ENCODE assay signal across 9 cellular contexts in the genomic region with DNA sequence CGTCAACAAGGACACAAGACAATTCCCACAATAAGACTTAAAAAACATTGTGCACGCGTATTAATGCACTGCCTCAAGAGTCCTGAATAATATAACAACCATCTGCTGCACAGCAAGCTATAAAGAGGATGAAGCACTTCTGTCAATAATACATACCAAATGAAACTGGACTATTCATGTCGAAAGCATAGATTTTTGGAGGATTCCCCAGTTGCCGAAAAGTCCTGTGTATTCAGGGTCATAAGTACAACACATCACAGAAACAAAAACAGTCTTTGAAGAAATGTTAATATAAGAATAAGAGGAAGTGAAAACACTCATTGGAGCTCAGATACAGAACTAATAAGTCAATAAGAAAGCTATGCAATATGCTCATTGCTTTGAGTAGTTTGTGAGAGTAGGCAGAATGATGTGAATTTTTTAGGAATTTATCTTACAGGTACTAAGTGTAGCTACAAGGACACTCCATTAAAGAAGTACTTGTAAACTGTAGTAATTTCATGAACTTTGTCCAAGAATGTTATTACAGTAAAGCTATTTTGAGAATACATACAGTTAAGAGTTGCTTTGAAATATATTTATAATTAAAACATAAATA. TPM values are rescaled to one million over a fixed set of nuclear protein-coding genes. Genes with fewer than 3 reads are reported as not detected.
A peak's percentile ranks its signal among the peaks of the same experiment; 100 is the strongest.
DNase-seq lines count a peak whose midpoint lies in the region; ATAC-seq, FAIRE-seq and TF ChIP-seq lines count a peak whose summit lies in the region.
"Had no signal": no experiment of that assay in that cellular context is flagged by ENCODE, and none has a peak within 500 bp of the region (broad histone marks: within the 10 kb centered on the region; RNA-seq: fewer than 3 reads in every experiment).

No MANE protein-coding gene starts in this region.

- H3K9me3 ChIP-seq in psoas muscle = no peaks in the 10 kb centered on the region

- no peak overlapping the region for H3K27ac ChIP-seq in psoas muscle

- TF ChIP-seq CTCF in GM10266 (IDR thresholded peaks at IDR 0.05; ENCODE audit: control insufficient read depth, insufficient read depth, low read depth, missing control alignments) = no peak
- no peak for TF ChIP-seq CTCF in psoas muscle (IDR thresholded peaks at IDR 0.05)

- DNase-seq in GM10266 (ENCODE audit: extremely low spot score) (peak; percentile 44), cerebellum (ENCODE audit: low spot score) (peak; percentile 55), NCI-H510A treated with DMSO at 0.1 percent for 48 hours (lab: John Stamatoyannopoulos, UW) (no peak), psoas muscle (no peak), RCC 7860 (ENCODE audit: low spot score) (no peak), activated gamma-delta T cell (lab: John Stamatoyannopoulos, UW) (no peak)

- no peak for FAIRE-seq in RCC 7860 (lab: Jason Lieb, UNC)

- WGBS in psoas muscle, 3 donors = 76 to 81% (median 77%) methylated on average over 5 of the region's 5 CpGs

- intact Hi-C loops in psoas muscle (cut with DNase I) = no loop called here

- no peaks in the 10 kb centered on the region for H3K36me3 ChIP-seq in psoas muscle (ENCODE audit: insufficient read depth in 1 of 2, low read depth in 1 of 2)

- no peak overlapping the region for H3K4me3 ChIP-seq in psoas muscle
- H3K4me3 ChIP-seq: skin epidermis had no signal

- ATAC-seq in GM19467 (IDR thresholded peaks at IDR 0.05; ENCODE audit: unreplicated experiment) (peak; percentile 85), HG03457 (IDR thresholded peaks at IDR 0.05; ENCODE audit: unreplicated experiment) (peak; percentile 95), psoas muscle (no peak)

- H3K27me3 ChIP-seq in psoas muscle (ENCODE audit: insufficient read depth in 3 of 3, low read length in 2 of 3) = no peaks in the 10 kb centered on the region

- peaks cover 15% of the 10 kb centered on the region for H3K4me1 ChIP-seq in psoas muscle

RNA-seq across cellular contexts. Expression of a gene that starts 31.6 kb away (rescaled TPM):
- 68.4 TPM for total RNA-seq in cerebellum
- 10 to 100 TPM; 12.1 to 18.2 (median 14.9) TPM for total RNA-seq in psoas muscle
- 10 to 100 TPM in 1 of 3 donors, 1 to 10 TPM in 2; 4.2 to 11.5 (median 9.4) TPM for polyA plus RNA-seq in psoas muscle

Comparison
In these comparisons a context has a peak if more than half of its experiments do, and no peak if none do; other contexts are left out.
1. DNase-seq: peak in GM10266 (single experiment) and cerebellum (single experiment); none in NCI-H510A treated with DMSO at 0.1 percent for 48 hours (single experiment), psoas muscle (0 of 2), RCC 7860 (single experiment) and activated gamma-delta T cell (single experiment).
2. ATAC-seq: peak in GM19467 (single experiment) and HG03457 (single experiment); none in psoas muscle (0 of 4).